1 cellular context compared by ENCODE assay signal in genomic region chr22:23179381-23180294, GRCh38.
TF ChIP-seq lines count a peak whose summit lies in the region.

No MANE protein-coding gene starts in this region.

TF ChIP-seq in HepG2, 621 proteins besides CTCF, POLR2A, EP300 and RAD21 (continued from another document and continues in another):
- TF ChIP-seq, protein P1, sequence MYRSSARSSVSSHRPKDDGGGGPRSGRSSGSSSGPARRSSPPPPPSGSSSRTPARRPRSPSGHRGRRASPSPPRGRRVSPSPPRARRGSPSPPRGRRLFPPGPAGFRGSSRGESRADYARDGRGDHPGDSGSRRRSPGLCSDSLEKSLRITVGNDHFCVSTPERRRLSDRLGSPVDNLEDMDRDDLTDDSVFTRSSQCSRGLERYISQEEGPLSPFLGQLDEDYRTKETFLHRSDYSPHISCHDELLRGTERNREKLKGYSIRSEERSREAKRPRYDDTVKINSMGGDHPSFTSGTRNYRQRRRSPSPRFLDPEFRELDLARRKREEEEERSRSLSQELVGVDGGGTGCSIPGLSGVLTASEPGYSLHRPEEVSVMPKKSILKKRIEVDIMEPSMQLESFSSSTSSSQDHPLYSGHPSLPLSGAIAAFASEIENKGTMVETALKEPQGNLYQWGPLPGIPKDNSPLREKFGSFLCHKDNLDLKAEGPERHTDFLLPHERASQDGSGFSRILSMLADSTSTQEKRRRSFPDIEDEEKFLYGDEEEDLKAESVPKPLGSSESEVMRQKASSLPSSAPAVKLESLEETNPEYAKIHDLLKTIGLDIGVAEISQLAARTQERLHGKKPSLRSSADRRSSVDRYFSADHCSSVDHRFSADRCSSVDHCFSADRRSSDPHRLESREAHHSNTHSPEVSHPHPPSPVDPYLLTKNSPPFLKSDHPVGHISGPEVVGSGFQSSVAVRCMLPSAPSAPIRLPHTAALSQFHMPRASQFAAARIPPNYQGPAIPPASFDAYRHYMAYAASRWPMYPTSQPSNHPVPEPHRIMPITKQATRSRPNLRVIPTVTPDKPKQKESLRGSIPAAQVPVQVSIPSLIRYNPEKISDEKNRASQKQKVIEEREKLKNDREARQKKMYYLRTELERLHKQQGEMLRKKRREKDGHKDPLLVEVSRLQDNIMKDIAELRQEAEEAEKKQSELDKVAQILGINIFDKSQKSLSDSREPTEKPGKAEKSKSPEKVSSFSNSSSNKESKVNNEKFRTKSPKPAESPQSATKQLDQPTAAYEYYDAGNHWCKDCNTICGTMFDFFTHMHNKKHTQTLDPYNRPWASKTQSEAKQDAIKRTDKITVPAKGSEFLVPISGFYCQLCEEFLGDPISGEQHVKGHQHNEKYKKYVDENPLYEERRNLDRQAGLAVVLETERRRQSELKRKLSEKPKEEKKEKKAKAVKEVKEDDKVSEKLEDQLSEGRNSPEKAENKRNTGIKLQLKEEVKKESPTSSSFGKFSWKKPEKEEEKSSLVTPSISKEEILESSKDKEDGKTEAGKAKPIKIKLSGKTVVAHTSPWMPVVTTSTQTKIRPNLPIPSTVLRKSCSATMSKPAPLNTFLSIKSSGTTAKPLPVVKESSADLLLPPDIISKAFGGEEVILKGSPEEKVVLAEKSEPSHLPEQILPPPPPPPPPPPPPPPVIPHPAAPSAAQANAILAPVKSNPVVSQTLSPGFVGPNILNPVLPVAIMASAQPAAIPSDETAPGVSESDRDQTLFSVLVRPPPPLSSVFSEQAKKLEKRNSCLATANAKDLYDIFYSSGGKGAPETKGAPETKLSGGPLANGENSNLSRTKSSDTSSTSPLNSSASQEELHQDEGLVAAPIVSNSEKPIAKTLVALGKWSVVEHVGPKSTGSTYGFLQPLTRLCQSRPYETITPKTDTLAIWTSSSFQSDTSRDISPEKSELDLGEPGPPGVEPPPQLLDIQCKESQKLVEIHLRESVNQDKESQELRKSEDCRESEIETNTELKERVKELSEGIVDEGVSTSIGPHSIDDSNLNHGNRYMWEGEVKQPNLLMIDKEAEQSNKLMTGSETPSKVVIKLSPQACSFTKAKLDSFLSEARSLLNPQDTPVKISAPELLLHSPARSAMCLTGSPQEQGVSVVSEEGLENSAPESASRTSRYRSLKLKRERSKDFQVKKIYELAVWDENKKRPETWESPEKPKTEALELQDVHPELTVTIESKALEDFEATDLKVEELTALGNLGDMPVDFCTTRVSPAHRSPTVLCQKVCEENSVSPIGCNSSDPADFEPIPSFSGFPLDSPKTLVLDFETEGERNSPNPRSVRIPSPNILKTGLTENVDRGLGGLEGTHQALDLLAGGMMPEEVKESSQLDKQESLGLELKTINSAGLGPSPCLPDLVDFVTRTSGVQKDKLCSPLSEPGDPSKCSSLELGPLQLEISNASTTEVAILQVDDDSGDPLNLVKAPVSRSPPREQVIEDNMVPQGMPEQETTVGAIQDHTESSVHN (CRISPR knock-in tag; IDR thresholded peaks at IDR 0.05) = 0 out of 2 replicates have a peak, but pooled peaks have one; percentile 47
- peak; percentile 9 for TF ChIP-seq PTBP1 (IDR thresholded peaks at IDR 0.05; ENCODE audit: low read depth, low read length, poor library complexity, severe bottlenecking)
- TF ChIP-seq, protein P2, sequence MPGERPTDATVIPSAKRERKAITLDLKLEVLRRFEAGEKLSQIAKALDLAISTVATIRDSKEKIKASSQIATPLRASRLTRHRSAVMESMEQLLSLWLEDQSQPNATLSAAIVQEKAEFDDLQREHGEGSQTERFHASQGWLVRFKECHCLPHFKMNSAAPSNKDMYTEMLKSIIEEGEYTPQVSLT (CRISPR knock-in tag; IDR thresholded peaks at IDR 0.05; ENCODE audit: borderline replicate concordance, low read depth) = no peak
- TF ChIP-seq, protein P3, sequence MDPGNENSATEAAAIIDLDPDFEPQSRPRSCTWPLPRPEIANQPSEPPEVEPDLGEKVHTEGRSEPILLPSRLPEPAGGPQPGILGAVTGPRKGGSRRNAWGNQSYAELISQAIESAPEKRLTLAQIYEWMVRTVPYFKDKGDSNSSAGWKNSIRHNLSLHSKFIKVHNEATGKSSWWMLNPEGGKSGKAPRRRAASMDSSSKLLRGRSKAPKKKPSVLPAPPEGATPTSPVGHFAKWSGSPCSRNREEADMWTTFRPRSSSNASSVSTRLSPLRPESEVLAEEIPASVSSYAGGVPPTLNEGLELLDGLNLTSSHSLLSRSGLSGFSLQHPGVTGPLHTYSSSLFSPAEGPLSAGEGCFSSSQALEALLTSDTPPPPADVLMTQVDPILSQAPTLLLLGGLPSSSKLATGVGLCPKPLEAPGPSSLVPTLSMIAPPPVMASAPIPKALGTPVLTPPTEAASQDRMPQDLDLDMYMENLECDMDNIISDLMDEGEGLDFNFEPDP (CRISPR knock-in tag; conservative IDR thresholded peaks at IDR 0.05) = 0 out of 2 replicates have a peak, but pooled peaks have one; percentile 80
- TF ChIP-seq, protein P4, sequence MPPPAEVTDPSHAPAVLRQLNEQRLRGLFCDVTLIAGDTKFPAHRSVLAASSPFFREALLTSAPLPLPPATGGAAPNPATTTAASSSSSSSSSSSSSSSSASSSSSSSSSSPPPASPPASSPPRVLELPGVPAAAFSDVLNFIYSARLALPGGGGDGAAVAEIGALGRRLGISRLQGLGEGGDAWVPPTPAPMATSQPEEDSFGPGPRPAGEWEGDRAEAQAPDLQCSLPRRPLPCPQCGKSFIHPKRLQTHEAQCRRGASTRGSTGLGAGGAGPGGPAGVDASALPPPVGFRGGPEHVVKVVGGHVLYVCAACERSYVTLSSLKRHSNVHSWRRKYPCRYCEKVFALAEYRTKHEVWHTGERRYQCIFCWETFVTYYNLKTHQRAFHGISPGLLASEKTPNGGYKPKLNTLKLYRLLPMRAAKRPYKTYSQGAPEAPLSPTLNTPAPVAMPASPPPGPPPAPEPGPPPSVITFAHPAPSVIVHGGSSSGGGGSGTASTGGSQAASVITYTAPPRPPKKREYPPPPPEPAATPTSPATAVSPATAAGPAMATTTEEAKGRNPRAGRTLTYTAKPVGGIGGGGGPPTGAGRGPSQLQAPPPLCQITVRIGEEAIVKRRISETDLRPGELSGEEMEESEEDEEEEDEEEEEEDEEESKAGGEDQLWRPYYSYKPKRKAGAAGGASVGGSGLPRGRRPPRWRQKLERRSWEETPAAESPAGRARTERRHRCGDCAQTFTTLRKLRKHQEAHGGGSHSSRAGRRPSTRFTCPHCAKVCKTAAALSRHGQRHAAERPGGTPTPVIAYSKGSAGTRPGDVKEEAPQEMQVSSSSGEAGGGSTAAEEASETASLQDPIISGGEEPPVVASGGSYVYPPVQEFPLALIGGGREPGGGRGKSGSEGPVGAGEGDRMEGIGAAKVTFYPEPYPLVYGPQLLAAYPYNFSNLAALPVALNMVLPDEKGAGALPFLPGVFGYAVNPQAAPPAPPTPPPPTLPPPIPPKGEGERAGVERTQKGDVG (CRISPR knock-in tag; IDR thresholded peaks at IDR 0.05; ENCODE audit: borderline replicate concordance) = no peak
- no peak for TF ChIP-seq RERE (CRISPR knock-in tag; IDR thresholded peaks at IDR 0.05; ENCODE audit: low read depth)
- 0 out of 2 replicates have a peak, but pooled peaks have one; percentile 22 for TF ChIP-seq ZBTB38 (CRISPR knock-in tag; IDR thresholded peaks at IDR 0.05)
- TF ChIP-seq HIVEP1 (CRISPR knock-in tag; IDR thresholded peaks at IDR 0.05) = 0 out of 2 replicates have a peak, but pooled peaks have one; percentile 19
- TF ChIP-seq RFXAP (CRISPR knock-in tag; IDR thresholded peaks at IDR 0.05; ENCODE audit: borderline replicate concordance) = 0 out of 2 replicates have a peak, but pooled peaks have one; percentile 51
- TF ChIP-seq HNF4G (IDR thresholded peaks at IDR 0.05; ENCODE audit: borderline replicate concordance, low read depth, low read length) = 0 out of 2 replicates have a peak, but pooled peaks have one; percentile 8
- TF ChIP-seq HNF4G (CRISPR knock-in tag; IDR thresholded peaks at IDR 0.05; ENCODE audit: borderline replicate concordance, low read depth) = no peak
- TF ChIP-seq, protein P5, sequence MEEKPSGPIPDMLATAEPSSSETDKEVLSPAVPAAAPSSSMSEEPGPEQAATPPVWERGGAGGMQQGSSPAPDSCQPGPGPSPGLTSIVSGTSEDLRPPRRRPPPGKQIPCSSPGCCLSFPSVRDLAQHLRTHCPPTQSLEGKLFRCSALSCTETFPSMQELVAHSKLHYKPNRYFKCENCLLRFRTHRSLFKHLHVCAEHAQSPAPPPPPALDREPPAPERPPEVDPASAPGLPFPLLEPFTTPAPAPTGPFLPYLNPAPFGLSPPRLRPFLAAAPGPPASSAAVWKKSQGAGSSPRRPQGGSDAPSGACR (CRISPR knock-in tag; IDR thresholded peaks at IDR 0.05) = peak; percentile 77; the same call in 1 of the 2 replicates
- TF ChIP-seq ATF5 (CRISPR knock-in tag; IDR thresholded peaks at IDR 0.05; ENCODE audit: low read depth) = 0 out of 2 replicates have a peak, but pooled peaks have one; percentile 68
- 0 out of 2 replicates have a peak, but pooled peaks have one; percentile 15 for TF ChIP-seq ZMYM4 (CRISPR knock-in tag; IDR thresholded peaks at IDR 0.05)
- TF ChIP-seq SMAD9 (CRISPR knock-in tag; IDR thresholded peaks at IDR 0.05) = no peak
- TF ChIP-seq, protein P6, sequence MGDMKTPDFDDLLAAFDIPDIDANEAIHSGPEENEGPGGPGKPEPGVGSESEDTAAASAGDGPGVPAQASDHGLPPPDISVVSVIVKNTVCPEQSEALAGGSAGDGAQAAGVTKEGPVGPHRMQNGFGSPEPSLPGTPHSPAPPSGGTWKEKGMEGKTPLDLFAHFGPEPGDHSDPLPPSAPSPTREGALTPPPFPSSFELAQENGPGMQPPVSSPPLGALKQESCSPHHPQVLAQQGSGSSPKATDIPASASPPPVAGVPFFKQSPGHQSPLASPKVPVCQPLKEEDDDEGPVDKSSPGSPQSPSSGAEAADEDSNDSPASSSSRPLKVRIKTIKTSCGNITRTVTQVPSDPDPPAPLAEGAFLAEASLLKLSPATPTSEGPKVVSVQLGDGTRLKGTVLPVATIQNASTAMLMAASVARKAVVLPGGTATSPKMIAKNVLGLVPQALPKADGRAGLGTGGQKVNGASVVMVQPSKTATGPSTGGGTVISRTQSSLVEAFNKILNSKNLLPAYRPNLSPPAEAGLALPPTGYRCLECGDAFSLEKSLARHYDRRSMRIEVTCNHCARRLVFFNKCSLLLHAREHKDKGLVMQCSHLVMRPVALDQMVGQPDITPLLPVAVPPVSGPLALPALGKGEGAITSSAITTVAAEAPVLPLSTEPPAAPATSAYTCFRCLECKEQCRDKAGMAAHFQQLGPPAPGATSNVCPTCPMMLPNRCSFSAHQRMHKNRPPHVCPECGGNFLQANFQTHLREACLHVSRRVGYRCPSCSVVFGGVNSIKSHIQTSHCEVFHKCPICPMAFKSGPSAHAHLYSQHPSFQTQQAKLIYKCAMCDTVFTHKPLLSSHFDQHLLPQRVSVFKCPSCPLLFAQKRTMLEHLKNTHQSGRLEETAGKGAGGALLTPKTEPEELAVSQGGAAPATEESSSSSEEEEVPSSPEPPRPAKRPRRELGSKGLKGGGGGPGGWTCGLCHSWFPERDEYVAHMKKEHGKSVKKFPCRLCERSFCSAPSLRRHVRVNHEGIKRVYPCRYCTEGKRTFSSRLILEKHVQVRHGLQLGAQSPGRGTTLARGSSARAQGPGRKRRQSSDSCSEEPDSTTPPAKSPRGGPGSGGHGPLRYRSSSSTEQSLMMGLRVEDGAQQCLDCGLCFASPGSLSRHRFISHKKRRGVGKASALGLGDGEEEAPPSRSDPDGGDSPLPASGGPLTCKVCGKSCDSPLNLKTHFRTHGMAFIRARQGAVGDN (CRISPR knock-in tag; IDR thresholded peaks at IDR 0.05) = peak; percentile 94
- no peak for TF ChIP-seq FOXM1 (CRISPR knock-in tag; IDR thresholded peaks at IDR 0.05)
- no peak for TF ChIP-seq HNRNPUL1 (IDR thresholded peaks at IDR 0.05; ENCODE audit: low read depth, low read length)
- no peak for TF ChIP-seq REL (CRISPR knock-in tag; conservative IDR thresholded peaks at IDR 0.05)
- TF ChIP-seq ZNF326 (CRISPR knock-in tag; IDR thresholded peaks at IDR 0.05; ENCODE audit: borderline replicate concordance) = no peak
- peak; percentile 12; the same call in 1 of the 2 replicates for TF ChIP-seq HDAC2 (CRISPR knock-in tag; IDR thresholded peaks at IDR 0.05)
- no peak for TF ChIP-seq ETV6 (CRISPR knock-in tag; conservative IDR thresholded peaks at IDR 0.05)
- no peak for TF ChIP-seq POLR2AphosphoS2 (IDR thresholded peaks at IDR 0.05; ENCODE audit: low read depth, low read length)
- peak; percentile 45; the same call in 1 of the 2 replicates for TF ChIP-seq ZNF350 (CRISPR knock-in tag; IDR thresholded peaks at IDR 0.05; ENCODE audit: borderline replicate concordance, low read depth)
- peak; percentile 32; the same call in 1 of the 2 replicates for TF ChIP-seq SMAD1 (CRISPR knock-in tag; IDR thresholded peaks at IDR 0.05; ENCODE audit: borderline replicate concordance, low read depth)
- TF ChIP-seq ZSCAN9 (CRISPR knock-in tag; IDR thresholded peaks at IDR 0.05; ENCODE audit: borderline replicate concordance) = no peak
- peak; percentile 54; the same call in 1 of the 2 replicates for TF ChIP-seq MTF2 (CRISPR knock-in tag; IDR thresholded peaks at IDR 0.05; ENCODE audit: borderline replicate concordance)
